8 cellular contexts compared by ENCODE assay signal in genomic region chr4:139633661-139634060, GRCh38. TPM values are rescaled to one million over a fixed set of nuclear protein-coding genes. Genes with fewer than 3 reads are reported as not detected.
A peak's percentile ranks its signal among the peaks of the same experiment; 100 is the strongest.
DNase-seq lines count a peak whose midpoint lies in the region; ATAC-seq and TF ChIP-seq lines count a peak whose summit lies in the region.

No MANE protein-coding gene starts in this region.

- WGBS in transverse colon (ENCODE audit: low coverage in 1 of 2), 2 donors = 41 to 42% methylated on average over 11 of the region's 11 CpGs

- intact Hi-C loops in transverse colon (cut with DNase I; ENCODE audit: low total_unique reads) = loop anchor here (5.0 kb wide), 1 partner anchor 136 kb away; no protein-coding TSS in a partner anchor

- H3K27me3 Mint-ChIP-seq in T-helper 2 cell treated with Interferon-gamma antibody and Interleukin-4, amounts not matched to agents 5 μg/mL and 100 μg/mL, for 36 hours (ENCODE audit: low read depth) = peaks cover 40% of the 10 kb centered on the region

- H3K9me3 Mint-ChIP-seq in T-helper 2 cell treated with Interferon-gamma antibody and Interleukin-4, amounts not matched to agents 5 μg/mL and 100 μg/mL, for 36 hours = peaks cover 8% of the 10 kb centered on the region

- H3K9me3 ChIP-seq in transverse colon = peaks cover 6 to 8% of the 10 kb centered on the region in 2 donors

- in situ Hi-C loops in transverse colon (cut with MboI; ENCODE audit: low pct_ligation_motif_present in 1 of 4, low pct_unique_long_range_greater_than_20kb in 1 of 4, low sequenced_read_pairs in 3 of 4) = loop anchor here in 1 of 4 donors (10.0 kb wide), 1 partner anchor 139 kb away; no protein-coding TSS in a partner anchor

- H3K36me3 ChIP-seq in transverse colon = no peaks in the 10 kb centered on the region

- H3K36me3 Mint-ChIP-seq in T-helper 2 cell treated with Interferon-gamma antibody and Interleukin-4, amounts not matched to agents 5 μg/mL and 100 μg/mL, for 36 hours (ENCODE audit: low read depth) = peaks cover 2% of the 10 kb centered on the region

- TF ChIP-seq POLR2A in transverse colon (IDR thresholded peaks at IDR 0.05) = no peak

- no peak for ATAC-seq in GM19395 (IDR thresholded peaks at IDR 0.05; ENCODE audit: unreplicated experiment)
- no peak for ATAC-seq in GM21717 (IDR thresholded peaks at IDR 0.05; ENCODE audit: unreplicated experiment)

- TF ChIP-seq CTCF in transverse colon (IDR thresholded peaks at IDR 0.05) = peak; percentile 24 to 51 (median 42)

- no peak overlapping the region for H3K4me3 Mint-ChIP-seq in T-helper 2 cell treated with Interferon-gamma antibody and Interleukin-4, amounts not matched to agents 5 μg/mL and 100 μg/mL, for 36 hours

- no peaks in the 10 kb centered on the region for H3K4me1 Mint-ChIP-seq in T-helper 2 cell treated with Interferon-gamma antibody and Interleukin-4, amounts not matched to agents 5 μg/mL and 100 μg/mL, for 36 hours (ENCODE audit: low read depth)

- no peak overlapping the region for H3K27ac Mint-ChIP-seq in T-helper 2 cell treated with Interferon-gamma antibody and Interleukin-4, amounts not matched to agents 5 μg/mL and 100 μg/mL, for 36 hours

- no peaks in the 10 kb centered on the region for H3K4me1 ChIP-seq in transverse colon

- DNase-seq in NCI-H748 (lab: John Stamatoyannopoulos, UW; ENCODE audit: unreplicated experiment) = peak; percentile 35
- no peak for DNase-seq in NCI-H748 treated with DMSO at 0.1 percent for 48 hours (lab: John Stamatoyannopoulos, UW)
- DNase-seq in astrocyte of the hippocampus (ENCODE audit: low read depth, low spot score) = peak; percentile 67
- peak; percentile 43 for DNase-seq in iris pigment epithelial cell (ENCODE audit: low read depth)
- peak; percentile 17 for DNase-seq in transverse colon
- no peak for DNase-seq in T-helper 2 cell treated with Interferon-gamma antibody and Interleukin-4, amounts not matched to agents 5 μg/mL and 100 μg/mL, for 36 hours (ENCODE audit: low spot score)

- peak overlapping the region in 1 of 4 donors; percentile 6 for H3K4me3 ChIP-seq in transverse colon

- no peaks in the 10 kb centered on the region for H3K27me3 ChIP-seq in transverse colon

- H3K27ac ChIP-seq in transverse colon = no peak overlapping the region

- no peak for TF ChIP-seq EP300 in transverse colon (IDR thresholded peaks at IDR 0.05; ENCODE audit: low read depth)

RNA-seq across cellular contexts. Expression of gene MGST2, which starts 32.0 kb away (rescaled TPM):
- total RNA-seq in transverse colon = 10 to 100 TPM in 3 of 4 donors, 1 to 10 TPM in 1; 3.4 to 91.5 (median 39.4) TPM

Comparison
In these comparisons a context has a peak if more than half of its experiments do, and no peak if none do; other contexts are left out.
1. DNase-seq: peak in NCI-H748 (single experiment), astrocyte of the hippocampus (single experiment), iris pigment epithelial cell (single experiment) and transverse colon (single experiment); none in NCI-H748 treated with DMSO at 0.1 percent for 48 hours (single experiment) and T-helper 2 cell treated with Interferon-gamma antibody and Interleukin-4, amounts not matched to agents 5 μg/mL and 100 μg/mL, for 36 hours (single experiment).